15 cellular contexts compared by ENCODE assay signal in genomic region chr14:32021341-32021740, GRCh38.
"Had no signal": no experiment of that assay in that cellular context is flagged by ENCODE, and none has a peak within 500 bp of the region (broad histone marks: within the 10 kb centered on the region; RNA-seq: fewer than 3 reads in every experiment).

No MANE protein-coding gene starts in this region.

- H3K9me3 Mint-ChIP-seq: nephron progenitor cell had no signal

- H3K27ac ChIP-seq: ascending aorta, heart right ventricle, pancreas, uterus had no signal

- H3K4me3 ChIP-seq: ascending aorta, heart right ventricle, pancreas, uterus had no signal

- DNase-seq: activated CD4-positive, alpha-beta T cell treated with anti-CD3 and anti-CD28 coated beads for 48 hours; activated effector memory CD4-positive, alpha-beta T cell treated with Interleukin-2 at 50 U/mL for 16 hours; activated T-cell treated with anti-CD3 and anti-CD28 coated beads for 4 hours; cortex of kidney; effector CD8-positive, alpha-beta T cell; heart right ventricle; islet precursor cell; nephron progenitor cell; pancreas; stimulated activated CD4-positive, alpha-beta T cell treated with anti-CD3 and anti-CD28 coated beads, Interleukin-4, amount 100 ng/mL, for 1 hour; stimulated activated CD8-positive, alpha-beta memory T cell treated with anti-CD3 and anti-CD28 coated beads, Interleukin-4, amount 100 ng/mL, for 48 hours; T1000; uterus had no signal

- H3K4me3 Mint-ChIP-seq: nephron progenitor cell had no signal

- H3K27me3 ChIP-seq: ascending aorta, heart right ventricle, pancreas, uterus had no signal

- ATAC-seq: heart right ventricle, left lobe of liver, pancreas had no signal

- H3K27ac Mint-ChIP-seq: nephron progenitor cell had no signal

- H3K9me3 ChIP-seq: ascending aorta, heart right ventricle, pancreas, uterus had no signal

- H3K36me3 ChIP-seq: ascending aorta, heart right ventricle, pancreas, uterus had no signal

- H3K4me1 ChIP-seq: ascending aorta, pancreas, uterus had no signal
